ENCODE assay signal across 21 cellular contexts in genomic region chr3:47130557-47130956, GRCh38.
"Had no signal": no experiment of that assay in that cellular context is flagged by ENCODE, and none has a peak within 500 bp of the region (broad histone marks: within the 10 kb centered on the region; RNA-seq: fewer than 3 reads in every experiment).

No MANE protein-coding gene starts in this region.

- H3K27me3 Mint-ChIP-seq: activated CD4-positive, alpha-beta T cell treated with anti-CD3 and anti-CD28 coated beads for 36 hours; activated CD8-positive, alpha-beta memory T cell treated with anti-CD3 and anti-CD28 coated beads, Interleukin-2, amount 10 ng/mL, durations not matched to agents 7 days and 5 days; naive thymus-derived CD4-positive, alpha-beta T cell had no signal

- DNase-seq: activated CD4-positive, alpha-beta T cell treated with anti-CD3 and anti-CD28 coated beads for 36 hours; activated CD4-positive, alpha-beta T cell treated with anti-CD3 and anti-CD28 coated beads, Interleukin-2, amount 50 U/mL, for 48 hours; activated CD8-positive, alpha-beta memory T cell treated with anti-CD3 and anti-CD28 coated beads, Interleukin-2, amount 10 ng/mL, durations not matched to agents 7 days and 5 days; activated naive CD4-positive, alpha-beta T cell treated with anti-CD3 and anti-CD28 coated beads, Interleukin-2, amount 50 U/mL, for 16 hours; adrenal gland; caudate nucleus; colonic mucosa; erythroblast; gastrocnemius medialis; head of caudate nucleus; left ventricle myocardium superior; mesenchymal stem cell; naive thymus-derived CD4-positive, alpha-beta T cell; sigmoid colon; SK-N-SH; stimulated activated naive CD4-positive, alpha-beta T cell; substantia nigra; trophoblast cell had no signal

- H3K9ac ChIP-seq: SK-N-SH had no signal

- H3K4me3 Mint-ChIP-seq: activated CD4-positive, alpha-beta T cell treated with anti-CD3 and anti-CD28 coated beads for 36 hours; activated CD8-positive, alpha-beta memory T cell treated with anti-CD3 and anti-CD28 coated beads, Interleukin-2, amount 10 ng/mL, durations not matched to agents 7 days and 5 days; T-helper 2 cell treated with Interferon-gamma antibody and Interleukin-4, amounts not matched to agents 5 μg/mL and 100 μg/mL, for 36 hours; WTC11 had no signal

- H3K9me3 ChIP-seq: adrenal gland, colonic mucosa, gastrocnemius medialis, sigmoid colon, SK-N-SH, vagina had no signal

- H3K4me1 ChIP-seq: colonic mucosa had no signal

- H3K4me3 ChIP-seq: adrenal gland, colonic mucosa, gastrocnemius medialis, sigmoid colon, vagina had no signal

- H3K27ac Mint-ChIP-seq: activated CD8-positive, alpha-beta memory T cell treated with anti-CD3 and anti-CD28 coated beads, Interleukin-2, amount 10 ng/mL, durations not matched to agents 7 days and 5 days; T-helper 2 cell treated with Interferon-gamma antibody and Interleukin-4, amounts not matched to agents 5 μg/mL and 100 μg/mL, for 36 hours; WTC11 had no signal

- ATAC-seq: activated CD4-positive, alpha-beta T cell treated with anti-CD3 and anti-CD28 coated beads for 36 hours; activated CD8-positive, alpha-beta memory T cell treated with anti-CD3 and anti-CD28 coated beads, Interleukin-2, amount 10 ng/mL, durations not matched to agents 7 days and 5 days; gastrocnemius medialis; left ventricle myocardium superior; naive thymus-derived CD4-positive, alpha-beta T cell; WTC11 had no signal

- H3K9me3 Mint-ChIP-seq: naive thymus-derived CD4-positive, alpha-beta T cell; T-helper 2 cell treated with Interferon-gamma antibody and Interleukin-4, amounts not matched to agents 5 μg/mL and 100 μg/mL, for 36 hours had no signal

- H3K9me2 ChIP-seq: SK-N-SH had no signal

- H3K27ac ChIP-seq: adrenal gland, colonic mucosa, gastrocnemius medialis, sigmoid colon, vagina had no signal

- H3K4me2 ChIP-seq: SK-N-SH had no signal

- H3K36me3 ChIP-seq: adrenal gland, colonic mucosa, gastrocnemius medialis, sigmoid colon, vagina had no signal

- H3K27me3 ChIP-seq: adrenal gland, colonic mucosa, gastrocnemius medialis, sigmoid colon, vagina had no signal
